17 cellular contexts compared by ENCODE assay signal in the genomic region with DNA sequence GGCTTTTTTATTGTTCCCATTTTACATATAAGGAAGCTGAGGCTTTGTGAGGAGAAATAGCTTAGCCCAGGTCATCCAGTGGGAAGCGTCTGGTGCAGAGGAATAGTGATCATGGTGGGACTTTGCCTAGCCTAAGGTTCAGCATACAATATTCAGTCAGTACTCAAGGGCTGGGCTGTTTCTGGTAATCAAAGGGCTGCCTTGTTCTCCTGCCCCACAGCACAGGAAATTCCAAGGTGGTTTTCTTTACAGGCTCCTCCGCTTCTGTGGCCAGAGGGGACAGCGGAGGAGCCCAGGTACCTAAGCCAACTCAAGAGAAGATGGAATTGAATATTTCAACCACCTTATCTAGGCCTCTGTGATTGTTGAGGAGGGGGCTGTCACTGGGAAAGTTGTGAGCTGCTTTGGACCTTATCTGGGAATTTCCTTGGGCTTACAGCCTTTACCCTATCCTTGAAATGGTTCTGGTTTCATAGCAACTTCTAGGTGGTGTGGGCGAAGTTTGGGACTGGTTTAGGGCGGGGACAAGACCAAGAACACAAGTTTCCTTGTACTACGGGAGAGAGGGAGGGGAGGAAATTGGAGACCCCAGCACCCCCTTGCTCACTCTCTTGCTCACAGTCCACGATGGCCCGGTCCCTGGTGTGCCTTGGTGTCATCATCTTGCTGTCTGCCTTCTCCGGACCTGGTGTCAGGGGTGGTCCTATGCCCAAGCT. TPM values are rescaled to one million over a fixed set of nuclear protein-coding genes. Genes with fewer than 3 reads are reported as not detected.
DNase-seq lines count a peak whose midpoint lies in the region; ATAC-seq, FAIRE-seq and TF ChIP-seq lines count a peak whose summit lies in the region.
"Had no signal": no experiment of that assay in that cellular context is flagged by ENCODE, and none has a peak within 500 bp of the region (broad histone marks: within the 10 kb centered on the region; RNA-seq: fewer than 3 reads in every experiment).

A gene (plus strand): TSS at position 606 of the 716 bp plus-strand sequence. CDS start 22 bp downstream, at position 628.

- H3K79me1 ChIP-seq in mesendoderm (ENCODE audit: low read length), result no peaks in the 10 kb centered on the region

- ATAC-seq in activated CD8-positive, alpha-beta T cell treated with anti-CD3 and anti-CD28 coated beads, Interleukin-2, amount 10 ng/mL, durations not matched to agents 7 days and 5 days, result no peak
- no peak for ATAC-seq in activated CD8-positive, alpha-beta T cell treated with anti-CD3 and anti-CD28 coated beads for 36 hours
- ATAC-seq in upper lobe of right lung, result no peak
- no peak for ATAC-seq in HG03354 (IDR thresholded peaks at IDR 0.05; ENCODE audit: poor library complexity, severe bottlenecking, unreplicated experiment)
- ATAC-seq in GM18909 (IDR thresholded peaks at IDR 0.05; ENCODE audit: poor library complexity, unreplicated experiment), result no peak
- ATAC-seq: gastrocnemius medialis, left ventricle myocardium superior had no signal

- no peaks in the 10 kb centered on the region for H3K9me3 ChIP-seq in upper lobe of right lung
- H3K9me3 ChIP-seq: gastrocnemius medialis, SJSA1 had no signal

- H3K27me3 ChIP-seq in mesendoderm (ENCODE audit: insufficient read depth, low read length, poor library complexity) (no peaks in the 10 kb centered on the region), upper lobe of right lung (no peaks in the 10 kb centered on the region)
- H3K27me3 ChIP-seq: gastrocnemius medialis, SJSA1 had no signal

- POLR2A ChIA-PET in activated CD8-positive, alpha-beta T cell treated with anti-CD3 and anti-CD28 coated beads, Interleukin-2, amount 10 ng/mL, durations not matched to agents 7 days and 5 days (lab: Charles Lee), result interaction anchor here (1.0 kb wide), 1 partner anchor 17 kb away, joined by 3 read pairs; no protein-coding TSS in a partner anchor
- POLR2A ChIA-PET in activated CD8-positive, alpha-beta T cell treated with anti-CD3 and anti-CD28 coated beads for 36 hours (lab: Charles Lee), result interaction anchor here (3.6 kb wide), 1 partner anchor 21 kb away, joined by 22 read pairs; no protein-coding TSS in a partner anchor

- H3K36me3 Mint-ChIP-seq in activated CD8-positive, alpha-beta T cell treated with anti-CD3 and anti-CD28 coated beads, Interleukin-2, amount 10 ng/mL, durations not matched to agents 7 days and 5 days (ENCODE audit: low read depth), result peaks cover 27% of the 10 kb centered on the region
- peaks cover 20% of the 10 kb centered on the region for H3K36me3 Mint-ChIP-seq in activated CD8-positive, alpha-beta T cell treated with anti-CD3 and anti-CD28 coated beads for 36 hours (ENCODE audit: low read depth)
- peaks cover 24% of the 10 kb centered on the region for H3K36me3 Mint-ChIP-seq in activated T-helper 2 cell treated with anti-CD3 and anti-CD28 coated beads, Interferon-gamma antibody, Interleukin-2, Interleukin-4, amounts not matched to agents 10 μg/mL and 5 μg/mL and 100 μg/mL, durations not matched to agents 14 hours and 24 hours and 36 hours (ENCODE audit: low read depth)

- H3K36me3 ChIP-seq in mesendoderm (ENCODE audit: control insufficient read depth, insufficient read depth, low read length) (no peaks in the 10 kb centered on the region), upper lobe of right lung (no peaks in the 10 kb centered on the region)
- H3K36me3 ChIP-seq: gastrocnemius medialis, SJSA1 had no signal

- H3K9ac ChIP-seq in mesendoderm (ENCODE audit: low read length), result no peak within 1 kb of the TSS

- H3K18ac ChIP-seq in mesendoderm (ENCODE audit: low read length), result no peak within 1 kb of the TSS

- H3K23ac ChIP-seq in mesendoderm (ENCODE audit: low read length), result no peak within 1 kb of the TSS

- H2AK5ac ChIP-seq in mesendoderm (ENCODE audit: low read length), result no peak within 1 kb of the TSS

- no CpG with 5 or more reads among the region's 9 CpGs for WGBS in mesendoderm (ENCODE audit: extremely low coverage, insufficient coverage, low lambda C conversion rate)

- no peaks in the 10 kb centered on the region for H3K79me2 ChIP-seq in mesendoderm (ENCODE audit: control insufficient read depth, insufficient read depth, low read length)

- no peak for FAIRE-seq in D721Med (lab: Jason Lieb, UNC)

- H3K4me1 Mint-ChIP-seq in activated CD8-positive, alpha-beta T cell treated with anti-CD3 and anti-CD28 coated beads, Interleukin-2, amount 10 ng/mL, durations not matched to agents 7 days and 5 days (ENCODE audit: low read depth), result peaks cover 47% of the 10 kb centered on the region
- H3K4me1 Mint-ChIP-seq in activated CD8-positive, alpha-beta T cell treated with anti-CD3 and anti-CD28 coated beads for 36 hours (ENCODE audit: low read depth), result peaks cover 48% of the 10 kb centered on the region
- peaks cover 33% of the 10 kb centered on the region for H3K4me1 Mint-ChIP-seq in activated T-helper 2 cell treated with anti-CD3 and anti-CD28 coated beads, Interferon-gamma antibody, Interleukin-2, Interleukin-4, amounts not matched to agents 10 μg/mL and 5 μg/mL and 100 μg/mL, durations not matched to agents 14 hours and 24 hours and 36 hours (ENCODE audit: low read depth)

- no peak within 1 kb of the TSS for H2BK5ac ChIP-seq in mesendoderm (ENCODE audit: low read length)

- H3K4me2 ChIP-seq in mesendoderm (ENCODE audit: low read length), result no peak within 1 kb of the TSS

- no peak for TF ChIP-seq CTCF in activated CD8-positive, alpha-beta T cell treated with anti-CD3 and anti-CD28 coated beads for 36 hours (IDR thresholded peaks at IDR 0.05)
- TF ChIP-seq CTCF in upper lobe of right lung (IDR thresholded peaks at IDR 0.05), result no peak
- no peak for TF ChIP-seq CTCF in D721Med (IDR thresholded peaks at IDR 0.05; ENCODE audit: insufficient read depth, missing control alignments)

- no peak within 1 kb of the TSS for H3K56ac ChIP-seq in mesendoderm (ENCODE audit: low read length)

- no peak within 1 kb of the TSS for H4K5ac ChIP-seq in mesendoderm (ENCODE audit: low read length)

- no peak within 1 kb of the TSS for H4K8ac ChIP-seq in mesendoderm (ENCODE audit: low read depth, low read length)

- intact Hi-C loops in activated CD8-positive, alpha-beta T cell treated with anti-CD3 and anti-CD28 coated beads for 36 hours (cut with micrococcal nuclease), result no loop called here
- intact Hi-C loops in activated T-helper 2 cell treated with anti-CD3 and anti-CD28 coated beads, Interferon-gamma antibody, Interleukin-2, Interleukin-4, amounts not matched to agents 10 μg/mL and 5 μg/mL and 100 μg/mL, durations not matched to agents 14 hours and 24 hours and 36 hours (cut with micrococcal nuclease), result no loop called here
- intact Hi-C loops in upper lobe of right lung (cut with DNase I), result no loop called here

- H3K4me3 Mint-ChIP-seq in activated CD8-positive, alpha-beta T cell treated with anti-CD3 and anti-CD28 coated beads, Interleukin-2, amount 10 ng/mL, durations not matched to agents 7 days and 5 days, result no peak within 1 kb of the TSS
- H3K4me3 Mint-ChIP-seq in activated CD8-positive, alpha-beta T cell treated with anti-CD3 and anti-CD28 coated beads for 36 hours, result no peak within 1 kb of the TSS
- H3K4me3 Mint-ChIP-seq in activated T-helper 2 cell treated with anti-CD3 and anti-CD28 coated beads, Interferon-gamma antibody, Interleukin-2, Interleukin-4, amounts not matched to agents 10 μg/mL and 5 μg/mL and 100 μg/mL, durations not matched to agents 14 hours and 24 hours and 36 hours (ENCODE audit: low read depth), result no peak within 1 kb of the TSS

- CTCF ChIA-PET in activated CD8-positive, alpha-beta T cell treated with anti-CD3 and anti-CD28 coated beads, Interleukin-2, amount 10 ng/mL, durations not matched to agents 7 days and 5 days (lab: Charles Lee), result interaction anchor here (1.1 to 4.2 kb wide), 3 partner anchors 23 to 112 kb away, joined by 3 to 49 read pairs (median 3); a partner anchor contains a TSS
- CTCF ChIA-PET in activated CD8-positive, alpha-beta T cell treated with anti-CD3 and anti-CD28 coated beads for 36 hours (lab: Charles Lee), result no interaction called here

- no peak within 1 kb of the TSS for H3K4ac ChIP-seq in mesendoderm (ENCODE audit: low read depth, low read length)

- H3K27me3 Mint-ChIP-seq in activated CD8-positive, alpha-beta T cell treated with anti-CD3 and anti-CD28 coated beads, Interleukin-2, amount 10 ng/mL, durations not matched to agents 7 days and 5 days (ENCODE audit: low read depth), result no peaks in the 10 kb centered on the region
- H3K27me3 Mint-ChIP-seq in activated CD8-positive, alpha-beta T cell treated with anti-CD3 and anti-CD28 coated beads for 36 hours, result no peaks in the 10 kb centered on the region
- no peaks in the 10 kb centered on the region for H3K27me3 Mint-ChIP-seq in activated T-helper 2 cell treated with anti-CD3 and anti-CD28 coated beads, Interferon-gamma antibody, Interleukin-2, Interleukin-4, amounts not matched to agents 10 μg/mL and 5 μg/mL and 100 μg/mL, durations not matched to agents 14 hours and 24 hours and 36 hours (ENCODE audit: low read depth)

- no peak within 1 kb of the TSS for H2BK120ac ChIP-seq in mesendoderm (ENCODE audit: low read depth, low read length)

- no peak within 1 kb of the TSS for H2BK15ac ChIP-seq in mesendoderm (replicated peaks; ENCODE audit: low read depth)

- H3K27ac Mint-ChIP-seq in activated CD8-positive, alpha-beta T cell treated with anti-CD3 and anti-CD28 coated beads, Interleukin-2, amount 10 ng/mL, durations not matched to agents 7 days and 5 days, result peak within 1 kb of the TSS; percentile 57
- no peak within 1 kb of the TSS for H3K27ac Mint-ChIP-seq in activated CD8-positive, alpha-beta T cell treated with anti-CD3 and anti-CD28 coated beads for 36 hours
- peak within 1 kb of the TSS; percentile 59 for H3K27ac Mint-ChIP-seq in activated T-helper 2 cell treated with anti-CD3 and anti-CD28 coated beads, Interferon-gamma antibody, Interleukin-2, Interleukin-4, amounts not matched to agents 10 μg/mL and 5 μg/mL and 100 μg/mL, durations not matched to agents 14 hours and 24 hours and 36 hours

- H3K27ac ChIP-seq in mesendoderm (ENCODE audit: low read depth, low read length), result no peak within 1 kb of the TSS
- H3K27ac ChIP-seq in upper lobe of right lung, result peak within 1 kb of the TSS; percentile 97
- H3K27ac ChIP-seq: SJSA1 had no signal

- H3K4me1 ChIP-seq in mesendoderm (ENCODE audit: control insufficient read depth, low read depth, low read length), result peaks cover 5% of the 10 kb centered on the region
- H3K4me1 ChIP-seq in upper lobe of right lung, result peaks cover 14% of the 10 kb centered on the region

- no peak for DNase-seq in activated CD8-positive, alpha-beta T cell treated with anti-CD3 and anti-CD28 coated beads, Interleukin-2, amount 10 ng/mL, durations not matched to agents 7 days and 5 days
- DNase-seq in activated CD8-positive, alpha-beta T cell treated with anti-CD3 and anti-CD28 coated beads for 36 hours, result no peak
- no peak for DNase-seq in activated T-helper 2 cell treated with anti-CD3 and anti-CD28 coated beads, Interferon-gamma antibody, Interleukin-2, Interleukin-4, amounts not matched to agents 10 μg/mL and 5 μg/mL and 100 μg/mL, durations not matched to agents 14 hours and 24 hours and 36 hours (ENCODE audit: low spot score)
- DNase-seq in mesendoderm (peak; percentile 36), upper lobe of right lung (no peak), D721Med (ENCODE audit: insufficient read length, low spot score) (no peak)
- DNase-seq: activated CD4-positive, alpha-beta T cell treated with anti-CD3 and anti-CD28 coated beads for 4 hours; activated naive CD4-positive, alpha-beta T cell; gastrocnemius medialis; left ventricle myocardium superior; NCI-H510A; substantia nigra had no signal

- no peaks in the 10 kb centered on the region for H3K9me3 Mint-ChIP-seq in activated CD8-positive, alpha-beta T cell treated with anti-CD3 and anti-CD28 coated beads, Interleukin-2, amount 10 ng/mL, durations not matched to agents 7 days and 5 days (ENCODE audit: insufficient read depth)
- peaks cover 6% of the 10 kb centered on the region for H3K9me3 Mint-ChIP-seq in activated CD8-positive, alpha-beta T cell treated with anti-CD3 and anti-CD28 coated beads for 36 hours
- peaks cover 5% of the 10 kb centered on the region for H3K9me3 Mint-ChIP-seq in activated T-helper 2 cell treated with anti-CD3 and anti-CD28 coated beads, Interferon-gamma antibody, Interleukin-2, Interleukin-4, amounts not matched to agents 10 μg/mL and 5 μg/mL and 100 μg/mL, durations not matched to agents 14 hours and 24 hours and 36 hours

- no peak within 1 kb of the TSS for H3K4me3 ChIP-seq in mesendoderm (ENCODE audit: low read length)
- no peak within 1 kb of the TSS for H3K4me3 ChIP-seq in upper lobe of right lung

RNA-seq across cellular contexts. Expression of the gene that starts here (rescaled TPM):
- not detected for total RNA-seq in activated CD8-positive, alpha-beta T cell treated with anti-CD3 and anti-CD28 coated beads, Interleukin-2, amount 10 ng/mL, durations not matched to agents 7 days and 5 days
- not detected for total RNA-seq in activated CD8-positive, alpha-beta T cell treated with anti-CD3 and anti-CD28 coated beads for 36 hours
- total RNA-seq in activated T-helper 2 cell treated with anti-CD3 and anti-CD28 coated beads, Interferon-gamma antibody, Interleukin-2, Interleukin-4, amounts not matched to agents 10 μg/mL and 5 μg/mL and 100 μg/mL, durations not matched to agents 14 hours and 24 hours and 36 hours, result 0.69 TPM in 1 of 2 replicates, not detected in the other
- polyA plus RNA-seq in mesendoderm (2013, experiment 1 of 2), result 0.18 TPM
- polyA plus RNA-seq in mesendoderm (2013, experiment 2 of 2), result not detected
- not detected for total RNA-seq in upper lobe of right lung
- total RNA-seq: dermis microvascular lymphatic vessel endothelial cell, G401, gastrocnemius medialis, SJSA1 had no signal
